ENCODE assay signal across 10 cellular contexts in genomic region chr2:136051001-136051724, GRCh38.
DNase-seq lines count a peak whose midpoint lies in the region; ATAC-seq and TF ChIP-seq lines count a peak whose summit lies in the region.
"Had no signal": no experiment of that assay in that cellular context is flagged by ENCODE, and none has a peak within 500 bp of the region (broad histone marks: within the 10 kb centered on the region; RNA-seq: fewer than 3 reads in every experiment).

No MANE protein-coding gene starts in this region.

- H3K27me3 Mint-ChIP-seq in CD14-positive monocyte (ENCODE audit: low read depth in 3 of 3) (no peaks in the 10 kb centered on the region), T-helper 17 cell (no peaks in the 10 kb centered on the region), MCF 10A (ENCODE audit: insufficient read depth, unreplicated experiment) (no peaks in the 10 kb centered on the region)

- no peaks in the 10 kb centered on the region for H3K9me3 ChIP-seq in T-helper 17 cell (ENCODE audit: control insufficient read depth, low read length, poor library complexity, severe bottlenecking)

- ATAC-seq in GM19351 (IDR thresholded peaks at IDR 0.05; ENCODE audit: unreplicated experiment) (peak; percentile 48), HG02970 (IDR thresholded peaks at IDR 0.05; ENCODE audit: low FRiP score, unreplicated experiment) (peak; percentile 37), T-helper 17 cell (peak; percentile 41), GM19328 (IDR thresholded peaks at IDR 0.05; ENCODE audit: unreplicated experiment) (no peak)

- peak overlapping the region in 5 of 7 donors; percentile 37 to 85 (median 60) for H3K27ac Mint-ChIP-seq in CD14-positive monocyte
- H3K27ac Mint-ChIP-seq in T-helper 17 cell: peak overlapping the region; percentile 88
- H3K27ac Mint-ChIP-seq in MCF 10A (ENCODE audit: low read depth, unreplicated experiment): no peak overlapping the region

- no peak for DNase-seq in CD14-positive monocyte (ENCODE audit: low spot score)
- no peak for DNase-seq in T-helper 17 cell
- DNase-seq in KBM-7: no peak
- DNase-seq in stimulated activated CD4-positive, alpha-beta T cell treated with anti-CD3 and anti-CD28 coated beads, Interleukin-4, amount 100 ng/mL, for 4 hours: no peak
- DNase-seq in MCF 10A (ENCODE audit: unreplicated experiment): no peak
- DNase-seq: activated effector memory CD4-positive, alpha-beta T cell treated with anti-CD3 and anti-CD28 coated beads, Interleukin-2, amount 50 U/mL, for 16 hours; NCI-H2107 had no signal

- H3K4me1 Mint-ChIP-seq in CD14-positive monocyte (peaks cover 55% of the 10 kb centered on the region), T-helper 17 cell (peaks cover 50% of the 10 kb centered on the region), MCF 10A (ENCODE audit: insufficient read depth, unreplicated experiment) (no peaks in the 10 kb centered on the region)

- intact Hi-C loops in CD14-positive monocyte (cut with micrococcal nuclease) (loop anchor here (5.0 to 10.0 kb wide), 2 partner anchors 44 to 64 kb away; partner anchors contain the start of gene CXCR4 (in 1 of the 2)), MCF 10A (cut with micrococcal nuclease) (no loop called here)

- POLR2A ChIA-PET in MCF 10A (lab: Yijun Ruan, JAX): no interaction called here

- TF ChIP-seq CTCF in CD14-positive monocyte (IDR thresholded peaks at IDR 0.05): no peak
- no peak for TF ChIP-seq CTCF in MCF 10A (IDR thresholded peaks at IDR 0.05; ENCODE audit: unreplicated experiment)

- H3K9me3 Mint-ChIP-seq in CD14-positive monocyte (peaks cover 0 to 7% (median 0%) of the 10 kb centered on the region in 7 donors), MCF 10A (ENCODE audit: unreplicated experiment) (no peaks in the 10 kb centered on the region)

- in situ Hi-C loops in KBM-7 (cut with MboI; ENCODE audit: low pct_unique_long_range_greater_than_20kb, low sequenced_read_pairs): no loop called here

- no TSS peak for BruUV-seq in MCF 10A (replicated peaks; lab: Mats Ljungman, UMichigan)

- H3K36me3 Mint-ChIP-seq in CD14-positive monocyte (no peaks in the 10 kb centered on the region), T-helper 17 cell (ENCODE audit: low read depth) (peaks cover 2% of the 10 kb centered on the region), MCF 10A (ENCODE audit: insufficient read depth, unreplicated experiment) (no peaks in the 10 kb centered on the region)

- CTCF ChIA-PET in MCF 10A (lab: Yijun Ruan, JAX): interaction anchor here (0.6 to 0.9 kb wide), 2 partner anchors 325 to 327 kb away, joined by 3 read pairs; no protein-coding TSS in a partner anchor

- H3K4me3 Mint-ChIP-seq in CD14-positive monocyte (no peak overlapping the region), T-helper 17 cell (no peak overlapping the region), MCF 10A (ENCODE audit: unreplicated experiment) (no peak overlapping the region)
